In genomic region chr16:4847774-4848587, GRCh38 we compare ENCODE assay signal across 8 cellular contexts. TPM values are rescaled to one million over a fixed set of nuclear protein-coding genes. Genes with fewer than 3 reads are reported as not detected.
A peak's percentile ranks its signal among the peaks of the same experiment; 100 is the strongest.
DNase-seq lines count a peak whose midpoint lies in the region; ATAC-seq and TF ChIP-seq lines count a peak whose summit lies in the region.

No MANE protein-coding gene starts in this region.

- no peak for TF ChIP-seq CTCF in activated B cell treated with CpG ODN at 0.5 μM for 24 hours (IDR thresholded peaks at IDR 0.05)
- TF ChIP-seq CTCF in lower leg skin (IDR thresholded peaks at IDR 0.05): no peak

- H3K36me3 Mint-ChIP-seq in IgD-negative memory B cell (no peaks in the 10 kb centered on the region), activated B cell treated with CpG ODN at 0.5 μM for 24 hours (ENCODE audit: low read depth) (peaks cover 39% of the 10 kb centered on the region)
- peaks cover 57% of the 10 kb centered on the region for H3K36me3 Mint-ChIP-seq in dendritic cell treated with granulocyte-macrophage colony-stimulating factor and Interleukin-4, amounts not matched to agents 40 ng/mL and 50 ng/mL, for 4 days (ENCODE audit: low read depth)

- peak; percentile 68 for DNase-seq in EL
- DNase-seq in activated B cell treated with CpG ODN at 0.5 μM for 24 hours: peak; percentile 63
- peak; percentile 54 to 93 for DNase-seq in lower leg skin (ENCODE audit: low spot score in 2 of 2)
- DNase-seq in stimulated activated CD8-positive, alpha-beta memory T cell treated with anti-CD3 and anti-CD28 coated beads, Interleukin-12 subunit alpha, Interleukin-12 subunit beta, amount 100 ng/mL, for 1 hour (ENCODE audit: low read depth): peak; percentile 2
- DNase-seq in midbrain (lab: John Stamatoyannopoulos, UW): no peak

- peak overlapping the region; percentile 65 to 99 (median 92) for H3K27ac Mint-ChIP-seq in IgD-negative memory B cell
- peak overlapping the region; percentile 92 for H3K27ac Mint-ChIP-seq in activated B cell treated with CpG ODN at 0.5 μM for 24 hours
- H3K27ac Mint-ChIP-seq in dendritic cell treated with granulocyte-macrophage colony-stimulating factor and Interleukin-4, amounts not matched to agents 40 ng/mL and 50 ng/mL, for 4 days: peak overlapping the region; percentile 95

- no peaks in the 10 kb centered on the region for H3K9me3 Mint-ChIP-seq in IgD-negative memory B cell
- no peaks in the 10 kb centered on the region for H3K9me3 Mint-ChIP-seq in activated B cell treated with CpG ODN at 0.5 μM for 24 hours
- H3K9me3 Mint-ChIP-seq in dendritic cell treated with granulocyte-macrophage colony-stimulating factor and Interleukin-4, amounts not matched to agents 40 ng/mL and 50 ng/mL, for 4 days: no peaks in the 10 kb centered on the region

- no peak for TF ChIP-seq POLR2A in lower leg skin (IDR thresholded peaks at IDR 0.05)

- POLR2A ChIA-PET in activated B cell treated with CpG ODN at 0.5 μM for 24 hours (lab: Charles Lee): interaction anchor here (0.6 to 3.0 kb wide), 7 partner anchors 9 to 310 kb away, joined by 3 to 15 read pairs (median 5); partner anchors contain the start of genes ANKS3, CDIP1, DNAAF8 and ROGDI

- CTCF ChIA-PET in activated B cell treated with CpG ODN at 0.5 μM for 24 hours (lab: Charles Lee): interaction anchor here (1.5 kb wide), 1 partner anchor 113 kb away, joined by 4 read pairs; the partner anchor contains the start of genes ANKS3 and DNAAF8

- H3K27me3 Mint-ChIP-seq in IgD-negative memory B cell: no peaks in the 10 kb centered on the region
- H3K27me3 Mint-ChIP-seq in activated B cell treated with CpG ODN at 0.5 μM for 24 hours: no peaks in the 10 kb centered on the region
- no peaks in the 10 kb centered on the region for H3K27me3 Mint-ChIP-seq in dendritic cell treated with granulocyte-macrophage colony-stimulating factor and Interleukin-4, amounts not matched to agents 40 ng/mL and 50 ng/mL, for 4 days

- intact Hi-C loops in activated B cell treated with CpG ODN at 0.5 μM for 24 hours (cut with micrococcal nuclease): loop anchor here (1.0 to 5.0 kb wide), 10 partner anchors 46 to 436 kb away; partner anchors contain the start of genes ALG1, ANKS3, DNAAF8 and MGRN1
- intact Hi-C loops in dendritic cell treated with granulocyte-macrophage colony-stimulating factor and Interleukin-4, amounts not matched to agents 40 ng/mL and 50 ng/mL, for 4 days (cut with micrococcal nuclease): loop anchor here (1.0 to 10.0 kb wide), 4 partner anchors 46 to 227 kb away; partner anchors contain the start of genes ALG1, ROGDI and ZNF500
- intact Hi-C loops in lower leg skin (cut with DNase I; ENCODE audit: low total_unique reads): no loop called here

- H3K4me3 Mint-ChIP-seq in IgD-negative memory B cell: peak overlapping the region; percentile 87 to 96 (median 90)
- H3K4me3 Mint-ChIP-seq in activated B cell treated with CpG ODN at 0.5 μM for 24 hours: peak overlapping the region; percentile 87
- peak overlapping the region; percentile 99 for H3K4me3 Mint-ChIP-seq in dendritic cell treated with granulocyte-macrophage colony-stimulating factor and Interleukin-4, amounts not matched to agents 40 ng/mL and 50 ng/mL, for 4 days

- ATAC-seq in GM21576 (IDR thresholded peaks at IDR 0.05; ENCODE audit: unreplicated experiment) (peak; percentile 18), activated B cell treated with CpG ODN at 0.5 μM for 24 hours (ENCODE audit: low read depth) (peak; percentile 11)

- 0 to 1% methylated on average over 22 to 49 of the region's 83 CpGs for WGBS in lower leg skin, 2 donors

- peaks cover 37 to 43% (median 39%) of the 10 kb centered on the region in 3 donors for H3K4me1 Mint-ChIP-seq in IgD-negative memory B cell
- H3K4me1 Mint-ChIP-seq in activated B cell treated with CpG ODN at 0.5 μM for 24 hours: peaks cover 53% of the 10 kb centered on the region
- H3K4me1 Mint-ChIP-seq in dendritic cell treated with granulocyte-macrophage colony-stimulating factor and Interleukin-4, amounts not matched to agents 40 ng/mL and 50 ng/mL, for 4 days (ENCODE audit: low read depth): peaks cover 53% of the 10 kb centered on the region

- peak overlapping the region; percentile 91 for H3K4me3 ChIP-seq in lower leg skin (ENCODE audit: low read depth, poor library complexity, severe bottlenecking)

RNA-seq across cellular contexts. Expression of gene UBN1, which starts 0.7 kb away (rescaled TPM):
- 15.9 TPM for polyA plus RNA-seq in IgD-negative memory B cell
- total RNA-seq in activated B cell treated with CpG ODN at 0.5 μM for 24 hours (33.4 and 36.1 TPM in 2 replicates), lower leg skin (10 to 100 TPM; 20.7 to 38.3 (median 27.9) TPM)

RNA-seq across cellular contexts. Expression of gene GLYR1, which starts 0.9 kb away (rescaled TPM):
- polyA plus RNA-seq in IgD-negative memory B cell: 44.2 TPM
- total RNA-seq in activated B cell treated with CpG ODN at 0.5 μM for 24 hours: 138 and 156 TPM in 2 replicates
- total RNA-seq in lower leg skin: 10 to 100 TPM; 36.8 to 52.6 (median 51.3) TPM

RNA-seq across cellular contexts. Expression of gene ROGDI, which starts 45.5 kb away (rescaled TPM):
- 4.0 TPM for polyA plus RNA-seq in IgD-negative memory B cell
- total RNA-seq in activated B cell treated with CpG ODN at 0.5 μM for 24 hours (5.4 and 6.8 TPM in 2 replicates), lower leg skin (10 to 100 TPM in 2 of 4 donors, 1 to 10 TPM in 2; 7.3 to 15.8 (median 10.2) TPM)

RNA-seq across cellular contexts. Expression of gene SMIM22, which starts 52.8 kb away (rescaled TPM):
- not detected for polyA plus RNA-seq in IgD-negative memory B cell
- total RNA-seq in activated B cell treated with CpG ODN at 0.5 μM for 24 hours (not detected in 2 replicates), lower leg skin (10 to 100 TPM in 1 of 4 donors, 1 to 10 TPM in 2, not detected in 1; 6.6 to 10.6 (median 7.6) TPM)

RNA-seq across cellular contexts. Expression of gene SEPTIN12, which starts 59.8 kb away (rescaled TPM):
- polyA plus RNA-seq in IgD-negative memory B cell: not detected
- total RNA-seq in activated B cell treated with CpG ODN at 0.5 μM for 24 hours: not detected in 2 replicates
- total RNA-seq in lower leg skin: not detected
